24 cellular contexts compared by ENCODE assay signal in genomic region chr1:45003741-45004140, GRCh38.
"Had no signal": no experiment of that assay in that cellular context is flagged by ENCODE, and none has a peak within 500 bp of the region (broad histone marks: within the 10 kb centered on the region; RNA-seq: fewer than 3 reads in every experiment).

No MANE protein-coding gene starts in this region.

- H3K9me3 ChIP-seq: colonic mucosa, gastrocnemius medialis, left lung, ovary, psoas muscle, sigmoid colon, spleen, suprapubic skin, transverse colon had no signal

- H3K4me3 Mint-ChIP-seq: central memory CD8-positive, alpha-beta T cell; dendritic cell treated with granulocyte-macrophage colony-stimulating factor and Interleukin-4, amounts not matched to agents 40 ng/mL and 50 ng/mL, for 4 days; endodermal cell; naive thymus-derived CD8-positive, alpha-beta T cell; nephron progenitor cell; stimulated activated naive B cell treated with anti-CD40 and anti-IgM and Interleukin-4, amounts not matched to agents 10 μg/mL and 1 μg/mL and 100 μg/mL, for 72 hours; stimulated activated naive CD8-positive, alpha-beta T cell treated with anti-CD3 and anti-CD28 coated beads, Interleukin-15, Interleukin-2, amounts not matched to agents 100 ng/mL and 50 ng/mL, for 24 hours had no signal

- H3K4me1 Mint-ChIP-seq: nephron progenitor cell had no signal

- H3K27ac Mint-ChIP-seq: dendritic cell treated with granulocyte-macrophage colony-stimulating factor and Interleukin-4, amounts not matched to agents 40 ng/mL and 50 ng/mL, for 4 days; endodermal cell; nephron progenitor cell; stimulated activated naive B cell treated with anti-CD40 and anti-IgM and Interleukin-4, amounts not matched to agents 10 μg/mL and 1 μg/mL and 100 μg/mL, for 72 hours; stimulated activated naive CD8-positive, alpha-beta T cell treated with anti-CD3 and anti-CD28 coated beads, Interleukin-15, Interleukin-2, amounts not matched to agents 100 ng/mL and 50 ng/mL, for 24 hours had no signal

- H3K4me1 ChIP-seq: colonic mucosa, transverse colon had no signal

- H3K4me3 ChIP-seq: colonic mucosa, gastrocnemius medialis, left lung, ovary, psoas muscle, sigmoid colon, spleen, suprapubic skin, transverse colon had no signal

- H3K27me3 ChIP-seq: colonic mucosa, gastrocnemius medialis, left lung, ovary, sigmoid colon, spleen, suprapubic skin, transverse colon had no signal

- FAIRE-seq: keratinocyte had no signal

- ATAC-seq: esophagus mucosa; gastrocnemius medialis; left lung; naive thymus-derived CD8-positive, alpha-beta T cell; psoas muscle; right cardiac atrium; stimulated activated naive B cell treated with anti-CD40 and anti-IgM and Interleukin-4, amounts not matched to agents 10 μg/mL and 1 μg/mL and 100 μg/mL, for 72 hours had no signal

- H3K27me3 Mint-ChIP-seq: central memory CD8-positive, alpha-beta T cell; dendritic cell treated with granulocyte-macrophage colony-stimulating factor and Interleukin-4, amounts not matched to agents 40 ng/mL and 50 ng/mL, for 4 days; naive thymus-derived CD8-positive, alpha-beta T cell; stimulated activated naive B cell treated with anti-CD40 and anti-IgM and Interleukin-4, amounts not matched to agents 10 μg/mL and 1 μg/mL and 100 μg/mL, for 72 hours; stimulated activated naive CD8-positive, alpha-beta T cell treated with anti-CD3 and anti-CD28 coated beads, Interleukin-15, Interleukin-2, amounts not matched to agents 100 ng/mL and 50 ng/mL, for 24 hours had no signal

- DNase-seq: colonic mucosa; effector CD8-positive, alpha-beta T cell; endodermal cell; foreskin fibroblast; gastrocnemius medialis; left lung; mammary epithelial cell; naive thymus-derived CD8-positive, alpha-beta T cell; nephron progenitor cell; ovary; right cardiac atrium; sigmoid colon; spleen; stimulated activated CD4-positive, alpha-beta T cell treated with anti-CD3 and anti-CD28 coated beads, Interleukin-4, amount 100 ng/mL, for 4 hours; stimulated activated naive B cell treated with anti-CD40 and anti-IgM and Interleukin-4, amounts not matched to agents 10 μg/mL and 1 μg/mL and 100 μg/mL, for 72 hours; transverse colon had no signal

- H3K27ac ChIP-seq: colonic mucosa, epithelial cell of prostate, gastrocnemius medialis, left lung, ovary, psoas muscle, sigmoid colon, spleen, suprapubic skin, transverse colon had no signal

- H3K9me3 Mint-ChIP-seq: central memory CD8-positive, alpha-beta T cell; dendritic cell treated with granulocyte-macrophage colony-stimulating factor and Interleukin-4, amounts not matched to agents 40 ng/mL and 50 ng/mL, for 4 days; endodermal cell; naive thymus-derived CD8-positive, alpha-beta T cell; nephron progenitor cell; stimulated activated naive B cell treated with anti-CD40 and anti-IgM and Interleukin-4, amounts not matched to agents 10 μg/mL and 1 μg/mL and 100 μg/mL, for 72 hours; stimulated activated naive CD8-positive, alpha-beta T cell treated with anti-CD3 and anti-CD28 coated beads, Interleukin-15, Interleukin-2, amounts not matched to agents 100 ng/mL and 50 ng/mL, for 24 hours had no signal
